In the genomic region with DNA sequence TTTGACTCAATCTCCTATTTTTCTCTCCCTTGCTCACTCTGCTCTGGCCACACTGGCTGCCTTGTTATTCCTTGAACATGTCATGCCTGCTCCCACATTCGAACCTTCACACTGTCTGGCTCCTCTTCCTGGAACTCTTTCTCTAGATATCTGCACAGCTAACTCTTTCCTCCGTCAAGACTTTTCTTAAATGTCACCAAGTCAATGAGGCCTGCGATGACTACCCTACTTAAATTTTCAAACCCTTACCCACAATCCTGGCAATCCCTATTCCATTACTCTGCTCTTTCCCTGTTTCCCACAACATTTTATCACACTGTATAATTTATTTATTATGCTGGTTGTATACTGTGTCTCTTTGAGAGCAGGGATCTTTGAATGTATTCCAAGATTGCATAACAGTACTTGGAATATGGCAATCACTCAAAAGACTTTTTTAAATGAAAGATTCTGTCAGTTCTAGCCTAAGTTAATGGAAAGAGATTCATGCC, we compare ENCODE assay signal across 27 cellular contexts.
DNase-seq lines count a peak whose midpoint lies in the region; ATAC-seq and TF ChIP-seq lines count a peak whose summit lies in the region.
"Had no signal": no experiment of that assay in that cellular context is flagged by ENCODE, and none has a peak within 500 bp of the region (broad histone marks: within the 10 kb centered on the region; RNA-seq: fewer than 3 reads in every experiment).

No MANE protein-coding gene starts in this region.

- DNase-seq in AG10803 (ENCODE audit: low read depth) (peak; percentile 80), amniotic epithelial cell (ENCODE audit: low read depth) (peak; percentile 29), heart left ventricle (no peak), omental fat pad (ENCODE audit: low spot score) (no peak), osteocyte (ENCODE audit: extremely low spot score, unreplicated experiment) (no peak), D341Med (ENCODE audit: low spot score) (no peak), NCI-H748 (lab: John Stamatoyannopoulos, UW; ENCODE audit: unreplicated experiment) (no peak), SJCRH30 (no peak)
- DNase-seq: activated naive CD4-positive, alpha-beta T cell treated with anti-CD3 and anti-CD28 coated beads for 36 hours; activated T-cell treated with anti-CD3 and anti-CD28 coated beads, Interleukin-2, amount 50 U/mL, for 48 hours; amygdala; CD4-positive, CD25-positive, alpha-beta regulatory T cell; central memory CD4-positive, alpha-beta T cell; dermis blood vessel endothelial cell; DMS153; foreskin melanocyte; GDM1; islet precursor cell; NCI-H1694; NCI-H526 treated with DMSO at 0.1 percent for 48 hours; retina; SHP77; stimulated activated CD4-positive, alpha-beta T cell treated with anti-CD3 and anti-CD28 coated beads, Interleukin-15, amount 100 ng/mL, for 24 hours; T-cell had no signal

- no peaks in the 10 kb centered on the region for H3K27me3 ChIP-seq in heart left ventricle
- H3K27me3 ChIP-seq in SJCRH30 = no peaks in the 10 kb centered on the region

- H3K9me3 ChIP-seq in heart left ventricle = no peaks in the 10 kb centered on the region
- H3K9me3 ChIP-seq in SJCRH30 (replicated peaks) = no peaks in the 10 kb centered on the region; the same call in 1 of the 2 replicates

- peaks cover 15% of the 10 kb centered on the region for H3K4me1 Mint-ChIP-seq in osteocyte (ENCODE audit: unreplicated experiment)
- H3K4me1 Mint-ChIP-seq: CD4-positive, CD25-positive, alpha-beta regulatory T cell; memory B cell; T-cell had no signal

- intact Hi-C loops in heart left ventricle (cut with DNase I) = no loop called here

- H3K4me3 ChIP-seq in AG10803 (ENCODE audit: low read length) (no peak overlapping the region), heart left ventricle (no peak overlapping the region), SJCRH30 (no peak overlapping the region)
- H3K4me3 ChIP-seq: K562 had no signal

- H3K36me3 ChIP-seq in heart left ventricle = peaks cover 0 to 6% (median 0%) of the 10 kb centered on the region in 9 donors
- H3K36me3 ChIP-seq in SJCRH30 = peaks cover 2% of the 10 kb centered on the region; the same call in 1 of the 2 replicates

- no peak for TF ChIP-seq CTCF in AG10803 (conservative IDR thresholded peaks at IDR 0.05; ENCODE audit: low read length)
- no peak for TF ChIP-seq CTCF in heart left ventricle (IDR thresholded peaks at IDR 0.05)
- TF ChIP-seq CTCF in omental fat pad (IDR thresholded peaks at IDR 0.05) = no peak
- no peak for TF ChIP-seq CTCF in osteocyte (IDR thresholded peaks at IDR 0.05)

- H3K4me1 ChIP-seq in heart left ventricle (peaks cover 0 to 2% (median 0%) of the 10 kb centered on the region in 12 donors), SJCRH30 (no peaks in the 10 kb centered on the region)

- no peak overlapping the region for H3K27ac Mint-ChIP-seq in osteocyte (ENCODE audit: unreplicated experiment)
- H3K27ac Mint-ChIP-seq: activated naive CD4-positive, alpha-beta T cell treated with anti-CD3 and anti-CD28 coated beads for 36 hours; CD4-positive, CD25-positive, alpha-beta regulatory T cell; memory B cell; T-cell; type B pancreatic cell had no signal

- WGBS in heart left ventricle, 4 donors = 73 to 81% (median 79%) methylated on average over 3 of the region's 3 CpGs

- peaks cover 3% of the 10 kb centered on the region for H3K36me3 Mint-ChIP-seq in osteocyte (ENCODE audit: unreplicated experiment)
- H3K36me3 Mint-ChIP-seq: type B pancreatic cell had no signal

- H3K27me3 Mint-ChIP-seq in osteocyte (ENCODE audit: unreplicated experiment) = no peaks in the 10 kb centered on the region
- H3K27me3 Mint-ChIP-seq: CD4-positive, CD25-positive, alpha-beta regulatory T cell; memory B cell; T-cell; type B pancreatic cell had no signal

- no peak for TF ChIP-seq POLR2A in heart left ventricle (IDR thresholded peaks at IDR 0.05)

- H3K27ac ChIP-seq in heart left ventricle (no peak overlapping the region), SJCRH30 (no peak overlapping the region)

- ATAC-seq in heart left ventricle = peak in 3 of 4 donors; percentile 49 to 72 (median 55)
- ATAC-seq in omental fat pad (ENCODE audit: low FRiP score) = peak; percentile 67
- ATAC-seq: K562, T-cell had no signal

- H3K9me3 Mint-ChIP-seq in osteocyte (ENCODE audit: unreplicated experiment) = no peaks in the 10 kb centered on the region
- H3K9me3 Mint-ChIP-seq: activated naive CD4-positive, alpha-beta T cell treated with anti-CD3 and anti-CD28 coated beads for 36 hours; CD4-positive, CD25-positive, alpha-beta regulatory T cell; memory B cell; T-cell; type B pancreatic cell had no signal

- H3K4me3 Mint-ChIP-seq in osteocyte (ENCODE audit: unreplicated experiment) = no peak overlapping the region
- H3K4me3 Mint-ChIP-seq: activated naive CD4-positive, alpha-beta T cell treated with anti-CD3 and anti-CD28 coated beads for 36 hours; CD4-positive, CD25-positive, alpha-beta regulatory T cell; memory B cell; T-cell; type B pancreatic cell had no signal

Comparison
In these comparisons a context has a peak if more than half of its experiments do, and no peak if none do; other contexts are left out.
1. DNase-seq: peak in AG10803 (single experiment) and amniotic epithelial cell (single experiment); none in heart left ventricle (0 of 5), omental fat pad (single experiment), osteocyte (single experiment), D341Med (single experiment), NCI-H748 (single experiment) and SJCRH30 (0 of 2).